ENCODE assay signal across 18 cellular contexts in genomic region chr6:44485601-44486000, GRCh38.
"Had no signal": no experiment of that assay in that cellular context is flagged by ENCODE, and none has a peak within 500 bp of the region (broad histone marks: within the 10 kb centered on the region; RNA-seq: fewer than 3 reads in every experiment).

No MANE protein-coding gene starts in this region.

- H3K36me3 ChIP-seq: right lobe of liver had no signal

- H3K27ac ChIP-seq: psoas muscle, right lobe of liver, VCaP had no signal

- H3K4me3 ChIP-seq: mucosa of descending colon, psoas muscle, right lobe of liver had no signal

- H3K4me1 Mint-ChIP-seq: central memory CD8-positive, alpha-beta T cell; natural killer cell; T-cell had no signal

- H3K9me3 Mint-ChIP-seq: activated naive CD4-positive, alpha-beta T cell treated with anti-CD3 and anti-CD28 coated beads for 36 hours; activated T-helper 1 cell treated with anti-CD3 and anti-CD28 coated beads, Interleukin-12 subunit alpha, Interleukin-12 subunit beta, Interleukin-2, Interleukin-4 antibody, amounts not matched to agents 30 ng/mL and 10 ng/mL and 1 ng/mL, durations not matched to agents 14 hours and 24 hours and 36 hours; central memory CD8-positive, alpha-beta T cell; dendritic cell treated with granulocyte-macrophage colony-stimulating factor and Interleukin-4, amounts not matched to agents 40 ng/mL and 50 ng/mL, for 4 days; natural killer cell; T-cell; type B pancreatic cell had no signal

- DNase-seq: activated CD4-positive, alpha-beta T cell treated with anti-CD3 and anti-CD28 coated beads for 4 hours; activated CD8-positive, alpha-beta memory T cell treated with anti-CD3 and anti-CD28 coated beads, Interleukin-2, amount 50 U/mL, for 48 hours; activated CD8-positive, alpha-beta T cell treated with anti-CD3 and anti-CD28 coated beads, Interleukin-2, amount 10 ng/mL, durations not matched to agents 7 days and 5 days; activated naive CD4-positive, alpha-beta T cell treated with anti-CD3 and anti-CD28 coated beads for 36 hours; erythroblast; glutamatergic neuron; mucosa of descending colon; natural killer cell; psoas muscle; right lobe of liver; stimulated activated CD4-positive, alpha-beta T cell treated with anti-CD3 and anti-CD28 coated beads, Interleukin-1b, Interleukin-23, amount 100 ng/mL, for 48 hours; stimulated activated naive CD4-positive, alpha-beta T cell; T-cell had no signal

- H3K36me3 Mint-ChIP-seq: natural killer cell, T-cell, type B pancreatic cell had no signal

- H3K4me3 Mint-ChIP-seq: activated CD8-positive, alpha-beta T cell treated with anti-CD3 and anti-CD28 coated beads, Interleukin-2, amount 10 ng/mL, durations not matched to agents 7 days and 5 days; activated naive CD4-positive, alpha-beta T cell treated with anti-CD3 and anti-CD28 coated beads for 36 hours; activated T-helper 1 cell treated with anti-CD3 and anti-CD28 coated beads, Interleukin-12 subunit alpha, Interleukin-12 subunit beta, Interleukin-2, Interleukin-4 antibody, amounts not matched to agents 30 ng/mL and 10 ng/mL and 1 ng/mL, durations not matched to agents 14 hours and 24 hours and 36 hours; central memory CD8-positive, alpha-beta T cell; dendritic cell treated with granulocyte-macrophage colony-stimulating factor and Interleukin-4, amounts not matched to agents 40 ng/mL and 50 ng/mL, for 4 days; natural killer cell; T-cell; type B pancreatic cell had no signal

- H3K27me3 ChIP-seq: right lobe of liver had no signal

- H3K27ac Mint-ChIP-seq: activated CD8-positive, alpha-beta T cell treated with anti-CD3 and anti-CD28 coated beads, Interleukin-2, amount 10 ng/mL, durations not matched to agents 7 days and 5 days; activated naive CD4-positive, alpha-beta T cell treated with anti-CD3 and anti-CD28 coated beads for 36 hours; activated T-helper 1 cell treated with anti-CD3 and anti-CD28 coated beads, Interleukin-12 subunit alpha, Interleukin-12 subunit beta, Interleukin-2, Interleukin-4 antibody, amounts not matched to agents 30 ng/mL and 10 ng/mL and 1 ng/mL, durations not matched to agents 14 hours and 24 hours and 36 hours; dendritic cell treated with granulocyte-macrophage colony-stimulating factor and Interleukin-4, amounts not matched to agents 40 ng/mL and 50 ng/mL, for 4 days; natural killer cell; T-cell; type B pancreatic cell had no signal

- H3K9me3 ChIP-seq: mucosa of descending colon, psoas muscle, right lobe of liver had no signal

- H3K4me1 ChIP-seq: psoas muscle, right lobe of liver had no signal
